ENCODE assay signal across 9 cellular contexts in genomic region chr19:35249146-35249847, GRCh38. TPM values are rescaled to one million over a fixed set of nuclear protein-coding genes. Genes with fewer than 3 reads are reported as not detected.
A peak's percentile ranks its signal among the peaks of the same experiment; 100 is the strongest.
DNase-seq lines count a peak whose midpoint lies in the region; TF ChIP-seq lines count a peak whose summit lies in the region.
"Had no signal": no experiment of that assay in that cellular context is flagged by ENCODE, and none has a peak within 500 bp of the region (broad histone marks: within the 10 kb centered on the region; RNA-seq: fewer than 3 reads in every experiment).

No MANE protein-coding gene starts in this region.

- H3K9ac ChIP-seq in MM.1S (ENCODE audit: low read length) = peak overlapping the region; percentile 92

- DNase-seq in DMS79 treated with DMSO at 0.1 percent for 48 hours (lab: John Stamatoyannopoulos, UW) (peak; percentile 26), DMS79 (lab: John Stamatoyannopoulos, UW) (no peak), MM.1S (no peak), epithelial cell of proximal tubule (ENCODE audit: low read depth) (no peak), posterior vena cava (ENCODE audit: low spot score) (peak; percentile 55), NCI-H82 (lab: John Stamatoyannopoulos, UW) (no peak), NCI-H226 (no peak), SJCRH30 (no peak)

- intact Hi-C loops in posterior vena cava (cut with DNase I) = no loop called here

- H3K4me1 ChIP-seq in MM.1S (ENCODE audit: low read length) (peaks cover 15% of the 10 kb centered on the region), SJCRH30 (no peaks in the 10 kb centered on the region)

- peaks cover 18% of the 10 kb centered on the region for H3F3A ChIP-seq in MM.1S (ENCODE audit: insufficient read depth, low read length)

- peak overlapping the region; percentile 79 for H2AFZ ChIP-seq in MM.1S (ENCODE audit: low read length)

- H3K79me2 ChIP-seq in MM.1S (ENCODE audit: low read length) = peaks cover 37% of the 10 kb centered on the region

- H3K9me2 ChIP-seq in MM.1S (replicated peaks; ENCODE audit: insufficient read depth, low read length) = no peaks in the 10 kb centered on the region

- H3K27ac ChIP-seq in MM.1S (ENCODE audit: low read length) (peak overlapping the region; percentile 97; the same call in 1 of the 2 replicates), SJCRH30 (no peak overlapping the region)
- H3K27ac ChIP-seq: SK-N-MC had no signal

- H3K9me3 ChIP-seq in MM.1S (replicated peaks; ENCODE audit: insufficient read depth, low read length) (no peaks in the 10 kb centered on the region), SJCRH30 (replicated peaks) (no peaks in the 10 kb centered on the region)

- peak overlapping the region; percentile 80 for H3K4me2 ChIP-seq in MM.1S (ENCODE audit: low read depth, low read length)

- H3K36me3 ChIP-seq in MM.1S (replicated peaks; ENCODE audit: insufficient read depth, low read length) (0 out of 2 replicates have a peak, but pooled peaks cover 2% of the 10 kb centered on the region), SJCRH30 (no peaks in the 10 kb centered on the region)

- no peaks in the 10 kb centered on the region for H3K27me3 ChIP-seq in MM.1S (replicated peaks; ENCODE audit: insufficient read depth, low read length)
- no peaks in the 10 kb centered on the region for H3K27me3 ChIP-seq in SJCRH30

- peak overlapping the region; percentile 83 for H3K4me3 ChIP-seq in MM.1S (ENCODE audit: low read length)
- peak overlapping the region; percentile 91 for H3K4me3 ChIP-seq in epithelial cell of proximal tubule (ENCODE audit: low read depth, low read length)
- H3K4me3 ChIP-seq in SJCRH30 = no peak overlapping the region
- H3K4me3 ChIP-seq: SK-N-MC had no signal

- no peak for TF ChIP-seq CTCF in MM.1S (IDR thresholded peaks at IDR 0.05; ENCODE audit: low read length)
- no peak for TF ChIP-seq CTCF in epithelial cell of proximal tubule (conservative IDR thresholded peaks at IDR 0.05; ENCODE audit: low read depth, low read length)

- no peaks in the 10 kb centered on the region for H4K20me1 ChIP-seq in MM.1S (ENCODE audit: insufficient read depth, low read length)

RNA-seq across cellular contexts. Expression of gene LSR, which starts 0.5 kb away (rescaled TPM):
- total RNA-seq in epithelial cell of proximal tubule (97.1 and 106 TPM in 2 replicates), posterior vena cava (1 to 10 TPM; 5.1 to 5.5 TPM)
- total RNA-seq in SJCRH30 (2014; rRNA removed; shearing (Covaris generic)) = 0.59 and 0.96 TPM in 2 replicates

RNA-seq across cellular contexts. Expression of gene USF2, which starts 19.5 kb away (rescaled TPM):
- total RNA-seq in epithelial cell of proximal tubule = 62.9 and 67.6 TPM in 2 replicates
- total RNA-seq in posterior vena cava = 10 to 100 TPM; 78.9 to 88.0 TPM
- total RNA-seq in SJCRH30 (2014; rRNA removed; shearing (Covaris generic)) = 104 and 105 TPM in 2 replicates

RNA-seq across cellular contexts. Expression of gene FAM187B, which starts 20.8 kb away (rescaled TPM):
- total RNA-seq in epithelial cell of proximal tubule (not detected in 2 replicates), posterior vena cava (not detected)
- not detected in 2 replicates for total RNA-seq in SJCRH30 (2014; rRNA removed; shearing (Covaris generic))

RNA-seq across cellular contexts. Expression of gene HAMP, which starts 33.0 kb away (rescaled TPM):
- total RNA-seq in epithelial cell of proximal tubule (not detected in 2 replicates), posterior vena cava (not detected)
- 0.47 and 0.68 TPM in 2 replicates for total RNA-seq in SJCRH30 (2014; rRNA removed; shearing (Covaris generic))

RNA-seq across cellular contexts. Expression of gene MAG, which starts 42.7 kb away (rescaled TPM):
- total RNA-seq in epithelial cell of proximal tubule (3.8 TPM in 1 of 2 replicates, not detected in the other), posterior vena cava (not detected)
- 1.2 and 3.6 TPM in 2 replicates for total RNA-seq in SJCRH30 (2014; rRNA removed; shearing (Covaris generic))

Comparison
In these comparisons a context has a peak if more than half of its experiments do, and no peak if none do; other contexts are left out.
1. DNase-seq: peak in DMS79 treated with DMSO at 0.1 percent for 48 hours (single experiment) and posterior vena cava (single experiment); none in DMS79 (single experiment), MM.1S (single experiment), epithelial cell of proximal tubule (single experiment), NCI-H82 (single experiment), NCI-H226 (single experiment) and SJCRH30 (0 of 2).
2. RNA of gene LSR, which starts 0.5 kb away (total RNA-seq): 97.1 to 106 TPM in epithelial cell of proximal tubule; 5.1 to 5.5 TPM in posterior vena cava and 0.59 to 0.96 TPM in SJCRH30; every median in the first group is over 10 times any median in the second.